ENCODE assay signal across 25 cellular contexts in genomic region chr4:99159699-99160098, GRCh38. TPM values are rescaled to one million over a fixed set of nuclear protein-coding genes. Genes with fewer than 3 reads are reported as not detected.
DNase-seq lines count a peak whose midpoint lies in the region; ATAC-seq, FAIRE-seq and TF ChIP-seq lines count a peak whose summit lies in the region.
"Had no signal": no experiment of that assay in that cellular context is flagged by ENCODE, and none has a peak within 500 bp of the region (broad histone marks: within the 10 kb centered on the region; RNA-seq: fewer than 3 reads in every experiment).

No MANE protein-coding gene starts in this region.

- no peaks in the 10 kb centered on the region for H3K27me3 ChIP-seq in Karpas-422 (ENCODE audit: low read length)
- H3K27me3 ChIP-seq: ovary, right atrium auricular region, suprapubic skin, vagina had no signal

- no peak for TF ChIP-seq RAD21 in A549 (conservative IDR thresholded peaks at IDR 0.05 in 1 of 2, IDR thresholded peaks at IDR 0.05 in 1 of 2)

- H3K27ac ChIP-seq in A549 = no peak overlapping the region
- no peak overlapping the region for H3K27ac ChIP-seq in Karpas-422 (ENCODE audit: low read length)
- H3K27ac ChIP-seq: ovary, right atrium auricular region, suprapubic skin, vagina had no signal

- no peaks in the 10 kb centered on the region for H3K79me2 ChIP-seq in Karpas-422 (ENCODE audit: low read length)

- peaks cover under 1 to 7% of the 10 kb centered on the region in 2 donors for H3K27me3 Mint-ChIP-seq in effector memory CD8-positive, alpha-beta T cell

- no peak for TF ChIP-seq EP300 in A549 (IDR thresholded peaks at IDR 0.05)

- no peak overlapping the region for H3K4me3 ChIP-seq in A549
- no peak overlapping the region for H3K4me3 ChIP-seq in fibroblast of the aortic adventitia (ENCODE audit: low read depth, low read length)
- H3K4me3 ChIP-seq in Karpas-422 (ENCODE audit: low read length) = no peak overlapping the region
- H3K4me3 ChIP-seq: ovary, right atrium auricular region, suprapubic skin, vagina had no signal

- H3K36me3 ChIP-seq in Karpas-422 (ENCODE audit: insufficient read depth, low read length) = no peaks in the 10 kb centered on the region
- H3K36me3 ChIP-seq: ovary, right atrium auricular region, suprapubic skin, vagina had no signal

- no peaks in the 10 kb centered on the region for H3K9me2 ChIP-seq in Karpas-422 (replicated peaks; ENCODE audit: insufficient read depth, low read length)

- H3K9me3 Mint-ChIP-seq in effector memory CD8-positive, alpha-beta T cell = no peaks in the 10 kb centered on the region
- H3K9me3 Mint-ChIP-seq: activated naive CD4-positive, alpha-beta T cell treated with anti-CD3 and anti-CD28 coated beads for 36 hours; activated T-cell treated with anti-CD3 and anti-CD28 coated beads, Interleukin-2, amount 50 U/mL, for 4 hours had no signal

- H2AFZ ChIP-seq in Karpas-422 (ENCODE audit: low read length) = no peak overlapping the region

- no peak for TF ChIP-seq POLR2A in A549 (IDR thresholded peaks at IDR 0.05; ENCODE audit: low read length)

- H3K36me3 Mint-ChIP-seq in effector memory CD8-positive, alpha-beta T cell (ENCODE audit: insufficient read depth) = no peaks in the 10 kb centered on the region
- H3K36me3 Mint-ChIP-seq: naive thymus-derived CD4-positive, alpha-beta T cell had no signal

- H3K4me2 ChIP-seq in A549 (no peak overlapping the region), Karpas-422 (ENCODE audit: low read depth, low read length, poor library complexity, severe bottlenecking) (no peak overlapping the region)

- TF ChIP-seq CTCF in A549 (IDR thresholded peaks at IDR 0.05) (peak; percentile 10; the same call in 1 of the 3 replicates), GM12872 (IDR thresholded peaks at IDR 0.05; ENCODE audit: insufficient read depth, low read depth, low read length) (0 out of 3 replicates have a peak, but pooled peaks have one; percentile 3), fibroblast of the aortic adventitia (IDR thresholded peaks at IDR 0.05; ENCODE audit: insufficient read depth, low read length) (no peak)

- no peaks in the 10 kb centered on the region for H3K4me1 Mint-ChIP-seq in effector memory CD8-positive, alpha-beta T cell (ENCODE audit: low read depth in 2 of 2)
- H3K4me1 Mint-ChIP-seq: naive thymus-derived CD4-positive, alpha-beta T cell had no signal

- H3K4me3 Mint-ChIP-seq in effector memory CD8-positive, alpha-beta T cell = no peak overlapping the region
- H3K4me3 Mint-ChIP-seq: activated CD8-positive, alpha-beta T cell treated with anti-CD3 and anti-CD28 coated beads, Interleukin-2, amount 10 ng/mL, durations not matched to agents 7 days and 5 days; activated naive CD4-positive, alpha-beta T cell treated with anti-CD3 and anti-CD28 coated beads for 36 hours; activated T-cell treated with anti-CD3 and anti-CD28 coated beads, Interleukin-2, amount 50 U/mL, for 4 hours; naive thymus-derived CD4-positive, alpha-beta T cell had no signal

- POLR2A ChIA-PET in A549 (lab: Yijun Ruan, JAX) = no interaction called here

- CTCF ChIA-PET in A549 (lab: Yijun Ruan, JAX) = interaction anchor here (0.6 to 0.9 kb wide), 2 partner anchors 99 to 132 kb away, joined by 3 read pairs; no protein-coding TSS in a partner anchor

- no peaks in the 10 kb centered on the region for H3K9me3 ChIP-seq in A549
- H3K9me3 ChIP-seq in Karpas-422 (ENCODE audit: low read length) = no peaks in the 10 kb centered on the region
- H3K9me3 ChIP-seq: ovary, right atrium auricular region, suprapubic skin, vagina had no signal

- no peak for FAIRE-seq in A549 (lab: Jason Lieb, UNC)
- FAIRE-seq: RCC 7860 had no signal

- no peak overlapping the region for H3K9ac ChIP-seq in Karpas-422 (ENCODE audit: low read length)

- H3K4me1 ChIP-seq in A549 (no peaks in the 10 kb centered on the region), Karpas-422 (ENCODE audit: low read length) (no peaks in the 10 kb centered on the region)
- H3K4me1 ChIP-seq: right atrium auricular region, suprapubic skin, vagina had no signal

- DNase-seq in A549 (ENCODE audit: low read depth in 1 of 2, low spot score in 1 of 2) (no peak), RKO (ENCODE audit: low spot score) (peak; percentile 43), fibroblast of the aortic adventitia (ENCODE audit: low read depth) (peak; percentile 23), Karpas-422 (no peak), KBM-7 (no peak)
- DNase-seq in effector memory CD8-positive, alpha-beta T cell = no peak
- DNase-seq: activated CD4-positive, CD25-positive, alpha-beta regulatory T cell treated with anti-CD3 and anti-CD28 coated beads, Interleukin-2, amount 50 U/mL, for 72 hours; activated CD8-positive, alpha-beta T cell treated with anti-CD3 and anti-CD28 coated beads, Interleukin-2, amount 10 ng/mL, durations not matched to agents 7 days and 5 days; activated naive CD4-positive, alpha-beta T cell treated with anti-CD3 and anti-CD28 coated beads for 36 hours; activated T-cell treated with anti-CD3 and anti-CD28 coated beads, Interleukin-2, amount 50 U/mL, for 4 hours; amygdala; central memory CD4-positive, alpha-beta T cell; naive thymus-derived CD4-positive, alpha-beta T cell; NCI-H1694; NCI-H774; ovary; T1000 had no signal

- H3K27ac Mint-ChIP-seq in effector memory CD8-positive, alpha-beta T cell = no peak overlapping the region
- H3K27ac Mint-ChIP-seq: activated CD8-positive, alpha-beta T cell treated with anti-CD3 and anti-CD28 coated beads, Interleukin-2, amount 10 ng/mL, durations not matched to agents 7 days and 5 days; activated naive CD4-positive, alpha-beta T cell treated with anti-CD3 and anti-CD28 coated beads for 36 hours; naive thymus-derived CD4-positive, alpha-beta T cell had no signal

- no peaks in the 10 kb centered on the region for H4K20me1 ChIP-seq in Karpas-422 (ENCODE audit: insufficient read depth, low read depth, low read length)

- 8% methylated on average over 1 of the region's 1 CpG for WGBS in A549 (ENCODE audit: missing lambda C conversion rate)

- in situ Hi-C loops in KBM-7 (cut with MboI; ENCODE audit: low pct_unique_long_range_greater_than_20kb, low sequenced_read_pairs) = no loop called here

- ATAC-seq in A549 (no peak), GM21390 (IDR thresholded peaks at IDR 0.05; ENCODE audit: unreplicated experiment) (no peak)
- no peak for ATAC-seq in effector memory CD8-positive, alpha-beta T cell (replicated peaks)
- ATAC-seq: activated CD8-positive, alpha-beta T cell treated with anti-CD3 and anti-CD28 coated beads, Interleukin-2, amount 10 ng/mL, durations not matched to agents 7 days and 5 days; activated T-cell treated with anti-CD3 and anti-CD28 coated beads, Interleukin-2, amount 50 U/mL, for 4 hours; naive thymus-derived CD4-positive, alpha-beta T cell had no signal

TF ChIP-seq in A549, 52 proteins besides CTCF, POLR2A, EP300 and RAD21 (continues in another document):
- TF ChIP-seq JUNB (IDR thresholded peaks at IDR 0.05) (no peak), EHMT2 (IDR thresholded peaks at IDR 0.05; ENCODE audit: low read depth) (no peak), CHD4 (IDR thresholded peaks at IDR 0.05; ENCODE audit: borderline replicate concordance) (no peak), REST (IDR thresholded peaks at IDR 0.05) (no peak), FOSB (CRISPR knock-in tag; IDR thresholded peaks at IDR 0.05) (no peak), KDM5A (IDR thresholded peaks at IDR 0.05) (no peak), NFE2L2 (conservative IDR thresholded peaks at IDR 0.05; ENCODE audit: low read length) (no peak), MYC (IDR thresholded peaks at IDR 0.05; ENCODE audit: borderline replicate concordance, low read length) (no peak), HOXB13 (CRISPR knock-in tag; IDR thresholded peaks at IDR 0.05; ENCODE audit: low read depth) (no peak), TFCP2L1 (CRISPR knock-in tag; IDR thresholded peaks at IDR 0.05) (no peak)

RNA-seq across cellular contexts. Expression of gene ADH4, which starts 15.6 kb away (rescaled TPM):
- polyA plus RNA-seq in A549 (2011; rRNA removed) = 0.15 and 0.16 TPM in 2 replicates
- polyA plus RNA-seq in A549 (2012; cell fraction: cytosol; rRNA removed) = not detected in 2 replicates
- polyA plus RNA-seq in A549 (2012; cell fraction: nucleus; rRNA removed) = not detected in 2 replicates
- not detected in 3 replicates for polyA plus RNA-seq in A549 (2017; fragmentation: RNase III; extraction: RNeasy Plus Mini Kit Qiagen cat#74134 plus additional on column Dnase treatment)
- polyA minus RNA-seq in A549 (2011; rRNA and poly(A)+ RNA removed) = 0.92 TPM in 1 of 2 replicates, not detected in the other
- not detected in 2 replicates for total RNA-seq in fibroblast of the aortic adventitia (ENCODE audit: low replicate concordance)
- total RNA-seq in Karpas-422 (2014; rRNA removed; shearing (Covaris generic); ENCODE audit: low replicate concordance) = not detected in 2 replicates
- total RNA-seq: activated CD8-positive, alpha-beta T cell treated with anti-CD3 and anti-CD28 coated beads, Interleukin-2, amount 10 ng/mL, durations not matched to agents 7 days and 5 days; activated naive CD4-positive, alpha-beta T cell treated with anti-CD3 and anti-CD28 coated beads for 36 hours; glomerular endothelial cell; naive thymus-derived CD4-positive, alpha-beta T cell; right atrium auricular region had no signal
- polyA plus RNA-seq: naive thymus-derived CD4-positive, alpha-beta T cell had no signal

RNA-seq across cellular contexts. Expression of gene ADH6, which starts 59.3 kb away (rescaled TPM):
- polyA plus RNA-seq in A549 (2011; rRNA removed) (0.72 and 0.90 TPM in 2 replicates), A549 (2017; fragmentation: RNase III; extraction: RNeasy Plus Mini Kit Qiagen cat#74134 plus additional on column Dnase treatment) (0.12 to 0.16 TPM in 2 of 3 replicates, not detected in the other)
- not detected in 2 replicates for polyA plus RNA-seq in A549 (2012; cell fraction: cytosol; rRNA removed)
- polyA plus RNA-seq in A549 (2012; cell fraction: nucleus; rRNA removed) = not detected in 2 replicates
- polyA minus RNA-seq in A549 (2011; rRNA and poly(A)+ RNA removed) = 0.15 and 0.62 TPM in 2 replicates
- 0.36 TPM in 1 of 2 replicates, not detected in the other for total RNA-seq in fibroblast of the aortic adventitia (ENCODE audit: low replicate concordance)
- total RNA-seq in Karpas-422 (2014; rRNA removed; shearing (Covaris generic); ENCODE audit: low replicate concordance) = not detected in 2 replicates
- total RNA-seq: activated CD8-positive, alpha-beta T cell treated with anti-CD3 and anti-CD28 coated beads, Interleukin-2, amount 10 ng/mL, durations not matched to agents 7 days and 5 days; activated naive CD4-positive, alpha-beta T cell treated with anti-CD3 and anti-CD28 coated beads for 36 hours; glomerular endothelial cell; mesenteric fat pad; naive thymus-derived CD4-positive, alpha-beta T cell; vagina had no signal
- polyA plus RNA-seq: naive thymus-derived CD4-positive, alpha-beta T cell had no signal

Comparison
In these comparisons a context has a peak if more than half of its experiments do, and no peak if none do; other contexts are left out.
1. DNase-seq: peak in RKO (single experiment) and fibroblast of the aortic adventitia (single experiment); none in A549 (0 of 2), Karpas-422 (single experiment), effector memory CD8-positive, alpha-beta T cell (0 of 3) and KBM-7 (single experiment).